ENCODE assay signal across 11 cellular contexts in genomic region chr19:43799502-43800142, GRCh38. TPM values are rescaled to one million over a fixed set of nuclear protein-coding genes. Genes with fewer than 3 reads are reported as not detected.
A peak's percentile ranks its signal among the peaks of the same experiment; 100 is the strongest.
DNase-seq lines count a peak whose midpoint lies in the region; ATAC-seq and TF ChIP-seq lines count a peak whose summit lies in the region.
"Had no signal": no experiment of that assay in that cellular context is flagged by ENCODE, and none has a peak within 500 bp of the region (broad histone marks: within the 10 kb centered on the region; RNA-seq: fewer than 3 reads in every experiment).

No MANE protein-coding gene starts in this region.

- H3K4me1 Mint-ChIP-seq in CD14-positive monocyte (peaks cover 15% of the 10 kb centered on the region), HFFc6 (ENCODE audit: low read depth) (no peaks in the 10 kb centered on the region), brain (peaks cover 6% of the 10 kb centered on the region)

- H3K9me3 Mint-ChIP-seq in CD14-positive monocyte (peaks cover 0 to 10% (median 4%) of the 10 kb centered on the region in 7 donors), HFFc6 (no peaks in the 10 kb centered on the region), brain (peaks cover 3 to 7% (median 4%) of the 10 kb centered on the region in 5 experiments)

- peaks cover 7% of the 10 kb centered on the region for H3K4me1 ChIP-seq in lower lobe of right lung
- no peaks in the 10 kb centered on the region for H3K4me1 ChIP-seq in BE2C

- DNase-seq in CD14-positive monocyte (ENCODE audit: low spot score) (no peak), HFFc6 (no peak), lower lobe of right lung (no peak), HuH-7 (ENCODE audit: low spot score) (no peak), BE2C (no peak)
- DNase-seq: NCI-H1417 treated with DMSO at 0.1 percent for 48 hours; stimulated activated CD4-positive, alpha-beta T cell treated with anti-CD3 and anti-CD28 coated beads, Interleukin-2, amount 100 ng/mL, for 24 hours had no signal

- H3K36me3 ChIP-seq in lower lobe of right lung: no peaks in the 10 kb centered on the region
- H3K36me3 ChIP-seq in BE2C: no peaks in the 10 kb centered on the region
- H3K36me3 ChIP-seq: thoracic aorta had no signal

- ATAC-seq in lower lobe of right lung: no peak
- ATAC-seq in GM19324 (IDR thresholded peaks at IDR 0.05; ENCODE audit: low FRiP score, unreplicated experiment): no peak
- ATAC-seq in activated CD4-positive, CD25-positive, alpha-beta regulatory T cell treated with anti-CD3 and anti-CD28 coated beads, Interleukin-2, amount 50 U/mL, for 24 hours: no peak

- H3K27me3 ChIP-seq in lower lobe of right lung (ENCODE audit: low read depth) (no peaks in the 10 kb centered on the region), BE2C (no peaks in the 10 kb centered on the region)

- H3K4me3 ChIP-seq in lower lobe of right lung (peak overlapping the region; percentile 64), BE2C (ENCODE audit: low read depth, low read length) (no peak overlapping the region)

- no peak overlapping the region for H3K27ac ChIP-seq in lower lobe of right lung
- H3K27ac ChIP-seq: thoracic aorta had no signal

- H3K27ac Mint-ChIP-seq in CD14-positive monocyte: peak overlapping the region in 2 of 7 donors; percentile 55 to 66
- no peak overlapping the region for H3K27ac Mint-ChIP-seq in HFFc6
- no peak overlapping the region for H3K27ac Mint-ChIP-seq in brain

- intact Hi-C loops in CD14-positive monocyte (cut with micrococcal nuclease): loop anchor here in 1 of 2 donors (5.0 to 10.0 kb wide), 2 partner anchors 62 to 345 kb away; no protein-coding TSS in a partner anchor
- intact Hi-C loops in lower lobe of right lung (cut with DNase I): no loop called here

- H3K9me3 ChIP-seq in lower lobe of right lung: no peaks in the 10 kb centered on the region
- no peaks in the 10 kb centered on the region; the same call in 1 of the 2 replicates for H3K9me3 ChIP-seq in BE2C
- H3K9me3 ChIP-seq: thoracic aorta had no signal

- TF ChIP-seq CTCF in CD14-positive monocyte (IDR thresholded peaks at IDR 0.05) (no peak), HFFc6 (IDR thresholded peaks at IDR 0.05) (no peak), brain (conservative IDR thresholded peaks at IDR 0.05) (no peak), lower lobe of right lung (IDR thresholded peaks at IDR 0.05) (no peak), BE2C (IDR thresholded peaks at IDR 0.05; ENCODE audit: low read depth, low read length) (no peak)

- H3K4me3 Mint-ChIP-seq in CD14-positive monocyte: peak overlapping the region; percentile 85 to 89
- H3K4me3 Mint-ChIP-seq in HFFc6: peak overlapping the region; percentile 66; the same call in 1 of the 2 replicates
- H3K4me3 Mint-ChIP-seq in brain: peak overlapping the region in 4 of 5 experiments; percentile 3 to 77 (median 44)

- H3K36me3 Mint-ChIP-seq in CD14-positive monocyte (peaks cover 3% of the 10 kb centered on the region in 2 donors), HFFc6 (ENCODE audit: low read depth) (no peaks in the 10 kb centered on the region), brain (no peaks in the 10 kb centered on the region)

- H3K27me3 Mint-ChIP-seq in CD14-positive monocyte (ENCODE audit: low read depth in 3 of 3) (peaks cover 3 to 40% (median 17%) of the 10 kb centered on the region in 3 donors), HFFc6 (ENCODE audit: insufficient read depth) (peaks cover 37% of the 10 kb centered on the region), brain (peaks cover 67% of the 10 kb centered on the region)

RNA-seq across cellular contexts. Expression of gene LYPD5, which starts 2.6 kb away (rescaled TPM):
- polyA plus RNA-seq in CD14-positive monocyte: under 1 TPM; 0.24 to 0.39 TPM
- under 1 TPM in 5 of 6 experiments, not detected in 1; 0.11 to 0.81 (median 0.34) TPM for total RNA-seq in HFFc6 (2021; fragmentation: NEBNext Ultra II Directional; extraction: Animal tissue kit (Norgen Biotek cat#: 25700))
- 8.1 TPM for polyA plus RNA-seq in brain (ENCODE audit: insufficient read depth, low read depth, low replicate concordance)
- 7.5 TPM for total RNA-seq in lower lobe of right lung
- polyA plus RNA-seq in BE2C (2012; ENCODE audit: insufficient read depth, insufficient read length, low read depth): 0.65 TPM

RNA-seq across cellular contexts. Expression of gene KCNN4, which starts 18.8 kb away (rescaled TPM):
- polyA plus RNA-seq in CD14-positive monocyte (10 to 100 TPM; 12.9 to 17.1 TPM), brain (ENCODE audit: insufficient read depth, low read depth, low replicate concordance) (5.0 TPM)
- 1 to 10 TPM in 2 of 6 experiments, under 1 TPM in 4; 0.53 to 3.1 (median 0.81) TPM for total RNA-seq in HFFc6 (2021; fragmentation: NEBNext Ultra II Directional; extraction: Animal tissue kit (Norgen Biotek cat#: 25700))
- 3.6 TPM for total RNA-seq in lower lobe of right lung
- polyA plus RNA-seq in BE2C (2012; ENCODE audit: insufficient read depth, insufficient read length, low read depth): 0.66 TPM

RNA-seq across cellular contexts. Expression of gene ZNF283, which starts 27.5 kb away (rescaled TPM):
- polyA plus RNA-seq in CD14-positive monocyte: 1 to 10 TPM in 1 of 2 donors, under 1 TPM in 1; 0.80 to 2.5 TPM
- 1 to 10 TPM; 5.7 to 9.0 (median 7.9) TPM for total RNA-seq in HFFc6 (2021; fragmentation: NEBNext Ultra II Directional; extraction: Animal tissue kit (Norgen Biotek cat#: 25700))
- polyA plus RNA-seq in brain (ENCODE audit: insufficient read depth, low read depth, low replicate concordance): 0.70 TPM
- 12.7 TPM for total RNA-seq in lower lobe of right lung
- 2.0 TPM for polyA plus RNA-seq in BE2C (2012; ENCODE audit: insufficient read depth, insufficient read length, low read depth)

RNA-seq across cellular contexts. Expression of gene SMG9, which starts 44.9 kb away (rescaled TPM):
- polyA plus RNA-seq in CD14-positive monocyte (1 to 10 TPM; 1.3 to 2.4 TPM), brain (ENCODE audit: insufficient read depth, low read depth, low replicate concordance) (66.0 TPM)
- total RNA-seq in HFFc6 (2021; fragmentation: NEBNext Ultra II Directional; extraction: Animal tissue kit (Norgen Biotek cat#: 25700)): 10 to 100 TPM; 29.8 to 39.4 (median 32.0) TPM
- 47.3 TPM for total RNA-seq in lower lobe of right lung
- 22.4 TPM for polyA plus RNA-seq in BE2C (2012; ENCODE audit: insufficient read depth, insufficient read length, low read depth)
